ENCODE assay signal across 1 cellular context in genomic region chr3:153369561-153370374, GRCh38.
A peak's percentile ranks its signal among the peaks of the same experiment; 100 is the strongest.
TF ChIP-seq lines count a peak whose summit lies in the region.

No MANE protein-coding gene starts in this region.

TF ChIP-seq in K562, 482 proteins besides CTCF, POLR2A, EP300 and RAD21 (continued from another document):
- TF ChIP-seq, protein P1, sequence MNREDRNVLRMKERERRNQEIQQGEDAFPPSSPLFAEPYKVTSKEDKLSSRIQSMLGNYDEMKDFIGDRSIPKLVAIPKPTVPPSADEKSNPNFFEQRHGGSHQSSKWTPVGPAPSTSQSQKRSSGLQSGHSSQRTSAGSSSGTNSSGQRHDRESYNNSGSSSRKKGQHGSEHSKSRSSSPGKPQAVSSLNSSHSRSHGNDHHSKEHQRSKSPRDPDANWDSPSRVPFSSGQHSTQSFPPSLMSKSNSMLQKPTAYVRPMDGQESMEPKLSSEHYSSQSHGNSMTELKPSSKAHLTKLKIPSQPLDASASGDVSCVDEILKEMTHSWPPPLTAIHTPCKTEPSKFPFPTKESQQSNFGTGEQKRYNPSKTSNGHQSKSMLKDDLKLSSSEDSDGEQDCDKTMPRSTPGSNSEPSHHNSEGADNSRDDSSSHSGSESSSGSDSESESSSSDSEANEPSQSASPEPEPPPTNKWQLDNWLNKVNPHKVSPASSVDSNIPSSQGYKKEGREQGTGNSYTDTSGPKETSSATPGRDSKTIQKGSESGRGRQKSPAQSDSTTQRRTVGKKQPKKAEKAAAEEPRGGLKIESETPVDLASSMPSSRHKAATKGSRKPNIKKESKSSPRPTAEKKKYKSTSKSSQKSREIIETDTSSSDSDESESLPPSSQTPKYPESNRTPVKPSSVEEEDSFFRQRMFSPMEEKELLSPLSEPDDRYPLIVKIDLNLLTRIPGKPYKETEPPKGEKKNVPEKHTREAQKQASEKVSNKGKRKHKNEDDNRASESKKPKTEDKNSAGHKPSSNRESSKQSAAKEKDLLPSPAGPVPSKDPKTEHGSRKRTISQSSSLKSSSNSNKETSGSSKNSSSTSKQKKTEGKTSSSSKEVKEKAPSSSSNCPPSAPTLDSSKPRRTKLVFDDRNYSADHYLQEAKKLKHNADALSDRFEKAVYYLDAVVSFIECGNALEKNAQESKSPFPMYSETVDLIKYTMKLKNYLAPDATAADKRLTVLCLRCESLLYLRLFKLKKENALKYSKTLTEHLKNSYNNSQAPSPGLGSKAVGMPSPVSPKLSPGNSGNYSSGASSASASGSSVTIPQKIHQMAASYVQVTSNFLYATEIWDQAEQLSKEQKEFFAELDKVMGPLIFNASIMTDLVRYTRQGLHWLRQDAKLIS (CRISPR knock-in tag; IDR thresholded peaks at IDR 0.05), result no peak
- no peak for TF ChIP-seq ZNF830 (CRISPR knock-in tag; IDR thresholded peaks at IDR 0.05)
- TF ChIP-seq NFYB (IDR thresholded peaks at IDR 0.05; ENCODE audit: extremely low read depth, insufficient read length), result peak; percentile 1
- TF ChIP-seq BRF1 (IDR thresholded peaks at IDR 0.05; ENCODE audit: borderline replicate concordance, extremely low read depth, insufficient read length), result no peak
- TF ChIP-seq COPS2 (conservative IDR thresholded peaks at IDR 0.05), result no peak
